Comparison of ENCODE assay signal across 16 cellular contexts in genomic region chr11:24738972-24739371, GRCh38.
"Had no signal": no experiment of that assay in that cellular context is flagged by ENCODE, and none has a peak within 500 bp of the region (broad histone marks: within the 10 kb centered on the region; RNA-seq: fewer than 3 reads in every experiment).

No MANE protein-coding gene starts in this region.

- ATAC-seq: activated T-helper 17 cell treated with anti-CD3 and anti-CD28 coated beads, Interleukin-2, amount 50 U/mL, for 72 hours; left colon had no signal

- DNase-seq: activated CD4-positive, alpha-beta T cell treated with anti-CD3 and anti-CD28 coated beads, Interleukin-2, amount 10 ng/mL, durations not matched to agents 24 days and 14 days; activated CD8-positive, alpha-beta memory T cell treated with anti-CD3 and anti-CD28 coated beads for 24 hours; activated naive CD4-positive, alpha-beta T cell treated with anti-CD3 and anti-CD28 coated beads for 36 hours; activated T-cell treated with anti-CD3 and anti-CD28 coated beads for 4 hours; esophagus squamous epithelium; foreskin fibroblast; left colon; naive B cell; posterior cingulate gyrus; stimulated activated CD4-positive, alpha-beta T cell treated with anti-CD3 and anti-CD28 coated beads, Interleukin-4, amount 100 ng/mL, for 4 hours; stomach had no signal

- H3K4me1 ChIP-seq: esophagus squamous epithelium, stomach had no signal

- H3K4me3 ChIP-seq: cardiac muscle cell, esophagus squamous epithelium, lung, skin epidermis, stomach had no signal

- H3K27me3 ChIP-seq: cardiac muscle cell, esophagus squamous epithelium, neutrophil, stomach had no signal

- H3K36me3 ChIP-seq: cardiac muscle cell, esophagus squamous epithelium, neutrophil, stomach had no signal

- H3K27ac ChIP-seq: cardiac muscle cell, esophagus squamous epithelium, neutrophil, skin epidermis, stomach had no signal

- H3K9me3 ChIP-seq: esophagus squamous epithelium, neutrophil, stomach had no signal
